ENCODE assay signal across 16 cellular contexts in the genomic region with DNA sequence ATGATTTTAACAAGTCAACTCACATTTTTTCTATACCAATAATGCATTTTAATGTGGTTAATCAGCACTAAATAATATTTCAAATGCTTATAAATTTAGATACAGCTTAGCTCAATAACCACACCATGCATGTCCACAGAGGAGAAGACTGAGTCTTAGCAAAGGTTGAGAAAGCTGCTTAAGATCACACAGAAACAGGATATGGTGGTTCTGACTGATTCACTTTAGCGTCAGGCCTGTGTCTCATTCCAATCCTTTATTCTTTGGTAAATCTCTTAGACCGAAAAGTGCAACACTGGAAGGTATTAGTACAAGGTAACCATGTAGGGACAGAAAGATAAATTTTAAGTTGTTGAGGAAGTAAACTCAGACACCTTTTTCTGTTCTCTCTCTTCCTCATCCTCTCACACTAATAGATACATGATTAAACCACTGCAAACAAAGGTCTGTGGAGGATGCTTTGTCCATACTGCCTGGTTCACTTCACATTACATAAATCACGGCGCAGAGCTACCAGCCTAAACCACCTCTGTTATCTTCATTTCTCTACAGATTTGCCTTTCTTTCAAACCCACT.
DNase-seq lines count a peak whose midpoint lies in the region; ATAC-seq and TF ChIP-seq lines count a peak whose summit lies in the region.
"Had no signal": no experiment of that assay in that cellular context is flagged by ENCODE, and none has a peak within 500 bp of the region (broad histone marks: within the 10 kb centered on the region; RNA-seq: fewer than 3 reads in every experiment).

No MANE protein-coding gene starts in this region.

- DNase-seq in NOMO-1 treated with DMSO at 0.1 percent for 48 hours (lab: John Stamatoyannopoulos, UW; ENCODE audit: unreplicated experiment) (peak; percentile 3), NOMO-1 (lab: John Stamatoyannopoulos, UW; ENCODE audit: unreplicated experiment in 2 of 2) (no peak), neural progenitor cell (ENCODE audit: low spot score) (no peak), iPS-NIHi7 (ENCODE audit: extremely low spot score) (no peak), GM03348 (ENCODE audit: low spot score) (no peak), NCI-H1436 (lab: John Stamatoyannopoulos, UW) (no peak)
- DNase-seq: CD8-positive, alpha-beta memory T cell; effector CD8-positive, alpha-beta T cell; GF-D8; NCI-H2081 treated with DMSO at 0.1 percent for 48 hours; NCI-H82; stimulated activated naive CD4-positive, alpha-beta T cell treated with Interleukin-2 at 50 U/mL for 16 hours had no signal

- H2AFZ ChIP-seq in neural progenitor cell (replicated peaks), result peak overlapping the region; percentile 26

- H3K36me3 Mint-ChIP-seq in neural progenitor cell, result no peaks in the 10 kb centered on the region
- H3K36me3 Mint-ChIP-seq: brain had no signal

- no peaks in the 10 kb centered on the region for H3K79me2 ChIP-seq in neural progenitor cell (ENCODE audit: low read depth)

- H3K4me1 Mint-ChIP-seq in neural progenitor cell, result no peaks in the 10 kb centered on the region
- H3K4me1 Mint-ChIP-seq: brain had no signal

- H3K27ac ChIP-seq in neural progenitor cell, result no peak overlapping the region
- H3K27ac ChIP-seq: 22Rv1 had no signal

- H3K36me3 ChIP-seq in neural progenitor cell, result no peaks in the 10 kb centered on the region

- no peaks in the 10 kb centered on the region for H3K4me1 ChIP-seq in neural progenitor cell

- TF ChIP-seq CTCF in neural progenitor cell (IDR thresholded peaks at IDR 0.05), result no peak

- H4K20me1 ChIP-seq in neural progenitor cell (ENCODE audit: low read depth), result no peaks in the 10 kb centered on the region

- no peaks in the 10 kb centered on the region for H3K27me3 ChIP-seq in neural progenitor cell

- H3K4me3 Mint-ChIP-seq in neural progenitor cell, result no peak overlapping the region
- H3K4me3 Mint-ChIP-seq: brain; CD8-positive, alpha-beta memory T cell had no signal

- H3K9me3 ChIP-seq in neural progenitor cell (ENCODE audit: low read depth), result no peaks in the 10 kb centered on the region

- H3K9ac ChIP-seq in neural progenitor cell, result no peak overlapping the region

- no peak overlapping the region for H3K4me2 ChIP-seq in neural progenitor cell

- ATAC-seq in GM21737 (IDR thresholded peaks at IDR 0.05; ENCODE audit: unreplicated experiment), result peak; percentile 59
- peak; percentile 58 for ATAC-seq in HG03354 (IDR thresholded peaks at IDR 0.05; ENCODE audit: poor library complexity, severe bottlenecking, unreplicated experiment)

- peaks cover 2% of the 10 kb centered on the region for H3K27me3 Mint-ChIP-seq in neural progenitor cell (ENCODE audit: insufficient read depth, low read depth)
- H3K27me3 Mint-ChIP-seq: brain; CD8-positive, alpha-beta memory T cell had no signal

- no peak overlapping the region for H3K27ac Mint-ChIP-seq in neural progenitor cell
- H3K27ac Mint-ChIP-seq: brain had no signal

- H3K9me3 Mint-ChIP-seq in neural progenitor cell, result no peaks in the 10 kb centered on the region
- H3K9me3 Mint-ChIP-seq: brain; CD8-positive, alpha-beta memory T cell had no signal

- no peaks in the 10 kb centered on the region for H3F3A ChIP-seq in neural progenitor cell (ENCODE audit: low read depth)

- H3K4me3 ChIP-seq in neural progenitor cell, result no peak overlapping the region
